Comparison of ENCODE assay signal across 8 cellular contexts in the genomic region with DNA sequence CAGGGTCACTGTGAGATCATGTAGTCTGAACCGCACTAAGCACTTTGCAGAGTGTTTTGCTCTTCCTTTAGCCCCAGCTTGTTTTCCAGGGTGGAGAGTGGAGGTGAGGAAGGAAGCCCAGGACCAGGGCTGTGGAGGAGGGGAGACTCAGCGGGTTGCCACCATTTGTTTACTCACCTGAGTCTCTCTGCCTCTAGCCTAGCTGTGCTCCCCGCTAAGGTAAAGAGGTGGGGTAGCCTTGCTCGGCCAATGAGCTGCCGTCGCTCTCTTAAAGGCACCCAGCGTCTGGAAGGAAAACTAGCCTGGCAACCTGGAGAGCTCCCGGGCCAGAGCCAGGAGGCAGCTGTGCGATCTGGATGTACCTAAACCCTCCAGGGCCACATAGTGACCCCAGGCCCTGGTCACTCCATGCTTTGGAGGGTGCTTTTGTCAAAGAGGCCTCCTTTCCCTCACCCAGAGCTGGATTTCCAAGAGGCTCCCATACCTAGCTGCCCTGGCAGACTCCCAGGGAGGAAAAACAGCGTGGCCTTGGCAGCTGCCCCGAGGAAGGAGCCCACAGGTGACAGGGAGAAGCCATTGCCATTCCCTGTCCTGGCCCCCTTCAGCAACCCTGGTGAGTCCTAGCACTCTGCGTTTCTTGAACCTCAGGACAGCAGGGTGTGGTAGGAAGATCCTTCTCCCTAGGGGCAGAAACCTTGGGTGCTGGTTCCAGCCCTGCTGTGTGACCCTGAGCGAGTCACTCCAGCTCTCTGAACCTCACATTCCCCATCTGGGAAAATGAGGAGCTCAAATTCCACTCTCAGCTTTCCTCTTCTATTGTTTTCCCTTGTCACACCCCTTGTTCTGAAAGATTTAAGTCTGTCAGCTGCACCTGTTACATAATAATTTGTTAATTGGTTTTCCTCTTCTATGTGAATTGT. TPM values are rescaled to one million over a fixed set of nuclear protein-coding genes. Genes with fewer than 3 reads are reported as not detected.
DNase-seq lines count a peak whose midpoint lies in the region; ATAC-seq, FAIRE-seq and TF ChIP-seq lines count a peak whose summit lies in the region.

No MANE protein-coding gene starts in this region.

- H4K20me1 ChIP-seq in H9 (ENCODE audit: control insufficient read depth, insufficient read depth, insufficient read length): no peaks in the 10 kb centered on the region

- H2BK20ac ChIP-seq in H9 (ENCODE audit: low read depth, low read length, poor library complexity, severe bottlenecking): no peak overlapping the region

- no peak overlapping the region for H3K56ac ChIP-seq in H9 (ENCODE audit: insufficient read length, low read depth, low read length)

- FAIRE-seq in urothelium cell line (lab: Jason Lieb, UNC) (no peak), D721Med (lab: Jason Lieb, UNC) (no peak)

- H3K23ac ChIP-seq in H9 (ENCODE audit: insufficient read length, low read depth, low read length): no peak overlapping the region

- peak overlapping the region; percentile 87 to 98 (median 94); a peak in 6 of 7 replicates for H3K27ac Mint-ChIP-seq in H9

- no peaks in the 10 kb centered on the region for H3K23me2 ChIP-seq in H9 (ENCODE audit: insufficient read length, low read depth, low read length, poor library complexity, severe bottlenecking)

- no peak overlapping the region for H3K4ac ChIP-seq in H9 (ENCODE audit: low read depth, low read length)

- H2BK120ac ChIP-seq in H9 (ENCODE audit: low read depth, low read length, poor library complexity, severe bottlenecking): no peak overlapping the region

- H2AFZ ChIP-seq in H9 (ENCODE audit: low read length): no peak overlapping the region

- TF ChIP-seq CTCF in H9 (conservative IDR thresholded peaks at IDR 0.05) (no peak), neutrophil (IDR thresholded peaks at IDR 0.05) (no peak), D721Med (IDR thresholded peaks at IDR 0.05; ENCODE audit: insufficient read depth, missing control alignments) (no peak)

- H3K4me1 ChIP-seq in H9 (ENCODE audit: insufficient read depth, low read length): peaks cover 7% of the 10 kb centered on the region; the same call in 1 of the 2 replicates
- peaks cover 0 to 11% of the 10 kb centered on the region in 2 donors for H3K4me1 ChIP-seq in esophagus (ENCODE audit: control insufficient read depth in 2 of 2, insufficient read depth in 2 of 2, low read length in 1 of 2)
- peaks cover 18% of the 10 kb centered on the region in 2 experiments for H3K4me1 ChIP-seq in neutrophil (ENCODE audit: control insufficient read depth in 1 of 2, insufficient read depth in 1 of 2, low read depth in 1 of 2, low read length in 1 of 2)

- no peak for ATAC-seq in GM18868 (IDR thresholded peaks at IDR 0.05; ENCODE audit: unreplicated experiment)
- ATAC-seq in activated T-cell treated with anti-CD3 and anti-CD28 coated beads, Interleukin-2, amount 50 U/mL, for 4 hours: no peak

- no CpG with 5 or more reads among the region's 13 CpGs for WGBS in H9 (ENCODE audit: extremely low coverage, insufficient read length, low lambda C conversion rate)
- WGBS in esophagus, 2 donors: 39 to 44% methylated on average over 13 of the region's 13 CpGs

- H3K36me3 ChIP-seq in esophagus (ENCODE audit: control insufficient read depth in 2 of 2, insufficient read depth in 2 of 2, low read length in 1 of 2): no peaks in the 10 kb centered on the region
- H3K36me3 ChIP-seq in neutrophil: no peaks in the 10 kb centered on the region

- no peaks in the 10 kb centered on the region for H3K79me1 ChIP-seq in H9 (ENCODE audit: insufficient read depth, low read depth, low read length, poor library complexity, severe bottlenecking)

- no peak overlapping the region for H3K18ac ChIP-seq in H9 (ENCODE audit: insufficient read length, low read depth, low read length)

- peak; percentile 95 for DNase-seq in H9
- DNase-seq in NCI-H2171 treated with DMSO at 0.1 percent for 48 hours (lab: John Stamatoyannopoulos, UW): peak; percentile 66
- DNase-seq in urothelium cell line (ENCODE audit: low spot score): no peak
- no peak for DNase-seq in D721Med (ENCODE audit: insufficient read length, low spot score)
- no peak for DNase-seq in activated T-cell treated with anti-CD3 and anti-CD28 coated beads, Interleukin-2, amount 50 U/mL, for 4 hours

- no peak overlapping the region for H2AK5ac ChIP-seq in H9 (ENCODE audit: insufficient read length, low read length)

- H3K9me3 ChIP-seq in H9 (ENCODE audit: control insufficient read depth, low read depth, low read length): no peaks in the 10 kb centered on the region
- H3K9me3 ChIP-seq in esophagus (ENCODE audit: control insufficient read depth in 2 of 2, insufficient read depth in 1 of 2, low read depth in 1 of 2, low read length in 1 of 2): no peaks in the 10 kb centered on the region
- H3K9me3 ChIP-seq in neutrophil: no peaks in the 10 kb centered on the region

- no peak overlapping the region for H4K5ac ChIP-seq in H9 (ENCODE audit: insufficient read length, low read depth, low read length)

- H3K27me3 Mint-ChIP-seq in H9 (ENCODE audit: low read depth): no peaks in the 10 kb centered on the region
- no peaks in the 10 kb centered on the region for H3K27me3 Mint-ChIP-seq in activated T-cell treated with anti-CD3 and anti-CD28 coated beads, Interleukin-2, amount 50 U/mL, for 4 hours (ENCODE audit: low read depth)

- H3K4me3 ChIP-seq in esophagus (ENCODE audit: low read depth in 1 of 2, low read length in 2 of 2) (peak overlapping the region in 1 of 2 donors; percentile 3), neutrophil (ENCODE audit: low read depth in 1 of 2, low read length in 1 of 2) (no peak overlapping the region)

- H3T11ph ChIP-seq in H9 (ENCODE audit: low read length): no peak overlapping the region

- no peak overlapping the region for H2BK5ac ChIP-seq in H9 (ENCODE audit: insufficient read length, low read length)

- H4K91ac ChIP-seq in H9 (ENCODE audit: insufficient read length, low read depth, low read length): no peak overlapping the region

- no peak overlapping the region for H3K9ac ChIP-seq in H9 (ENCODE audit: extremely low read depth, insufficient read length, low read length)

- H3K79me2 ChIP-seq in H9 (ENCODE audit: insufficient read depth, low read length): no peaks in the 10 kb centered on the region

- H3K4me2 ChIP-seq in H9 (ENCODE audit: insufficient read depth, insufficient read length, low read length): peak overlapping the region; percentile 45

- H3K27ac ChIP-seq in H9 (ENCODE audit: insufficient read length, low read depth, low read length): peak overlapping the region; percentile 24
- H3K27ac ChIP-seq in esophagus (ENCODE audit: low read depth in 2 of 2, low read length in 1 of 2): peak overlapping the region; percentile 32 to 62
- H3K27ac ChIP-seq in neutrophil: peak overlapping the region; percentile 87

- H2BK12ac ChIP-seq in H9 (ENCODE audit: insufficient read length, low read depth, low read length): no peak overlapping the region

- H3K27me3 ChIP-seq in H9 (ENCODE audit: insufficient read depth, low read length): no peaks in the 10 kb centered on the region
- H3K27me3 ChIP-seq in esophagus (ENCODE audit: control insufficient read depth in 1 of 2, insufficient read depth in 2 of 2, low read length in 2 of 2): no peaks in the 10 kb centered on the region
- H3K27me3 ChIP-seq in neutrophil: no peaks in the 10 kb centered on the region

- H3K4me3 Mint-ChIP-seq in H9: peak overlapping the region; percentile 42 to 69
- H3K4me3 Mint-ChIP-seq in activated T-cell treated with anti-CD3 and anti-CD28 coated beads, Interleukin-2, amount 50 U/mL, for 4 hours: no peak overlapping the region

- no peak overlapping the region for H2BK15ac ChIP-seq in H9 (ENCODE audit: low read depth, low read length)

- no peaks in the 10 kb centered on the region for H3K9me3 Mint-ChIP-seq in H9
- H3K9me3 Mint-ChIP-seq in activated T-cell treated with anti-CD3 and anti-CD28 coated beads, Interleukin-2, amount 50 U/mL, for 4 hours: no peaks in the 10 kb centered on the region

- no peak overlapping the region for H4K8ac ChIP-seq in H9 (replicated peaks; ENCODE audit: insufficient read length, low read depth, low read length)

- H3K14ac ChIP-seq in H9 (ENCODE audit: insufficient read depth, low read length): peak overlapping the region; percentile 5; the same call in 1 of the 2 replicates

- peaks cover 60 to 63% of the 10 kb centered on the region in 2 experiments for H3K4me1 Mint-ChIP-seq in H9
- H3K4me1 Mint-ChIP-seq in activated T-cell treated with anti-CD3 and anti-CD28 coated beads, Interleukin-2, amount 50 U/mL, for 4 hours (ENCODE audit: low read depth): peaks cover 11% of the 10 kb centered on the region

- no peaks in the 10 kb centered on the region; a peak in 3 of 7 replicates for H3K36me3 Mint-ChIP-seq in H9 (ENCODE audit: insufficient read depth in 1 of 3, low read depth in 3 of 3)
- H3K36me3 Mint-ChIP-seq in activated T-cell treated with anti-CD3 and anti-CD28 coated beads, Interleukin-2, amount 50 U/mL, for 4 hours (ENCODE audit: insufficient read depth): no peaks in the 10 kb centered on the region

RNA-seq across cellular contexts. Expression of a gene that starts 42.4 kb away (rescaled TPM):
- 370 and 405 TPM in 2 replicates for total RNA-seq in H9 (2021)
- 10 to 100 TPM; 29.1 to 31.0 TPM for polyA plus RNA-seq in esophagus
- 100 to 1,000 TPM; 412 to 443 (median 432) TPM for total RNA-seq in activated T-cell treated with anti-CD3 and anti-CD28 coated beads, Interleukin-2, amount 50 U/mL, for 4 hours

Comparison
In these comparisons a context has a peak if more than half of its experiments do, and no peak if none do; other contexts are left out.
1. DNase-seq: peak in H9 (single experiment) and NCI-H2171 treated with DMSO at 0.1 percent for 48 hours (single experiment); none in urothelium cell line (single experiment), D721Med (single experiment) and activated T-cell treated with anti-CD3 and anti-CD28 coated beads, Interleukin-2, amount 50 U/mL, for 4 hours (single experiment).
2. H3K27ac ChIP-seq: peak in every context shown above with its lines; median percentile 87 in neutrophil; 47 in esophagus; 24 in H9.